Comparison of ENCODE assay signal across 10 cellular contexts in the genomic region with DNA sequence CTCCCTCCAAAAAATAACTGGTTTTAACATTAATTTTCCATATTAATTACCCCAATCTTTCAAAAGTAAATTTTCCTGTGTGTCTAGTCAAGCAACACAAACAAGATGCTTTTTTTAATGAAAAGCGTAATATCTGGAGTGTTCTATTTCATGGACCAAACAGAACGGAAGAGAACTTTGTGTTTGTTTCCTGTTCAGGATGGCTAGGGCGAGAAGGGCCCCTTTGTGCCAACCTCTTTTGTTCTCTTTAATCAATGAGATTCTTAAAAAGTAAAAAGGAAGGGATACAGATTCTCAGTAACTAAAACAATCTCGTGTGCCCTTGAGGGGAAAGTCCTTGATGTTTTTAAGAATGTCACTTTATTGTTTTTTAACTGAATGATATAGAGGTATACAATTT. TPM values are rescaled to one million over a fixed set of nuclear protein-coding genes. Genes with fewer than 3 reads are reported as not detected.
DNase-seq lines count a peak whose midpoint lies in the region; ATAC-seq, FAIRE-seq and TF ChIP-seq lines count a peak whose summit lies in the region.
"Had no signal": no experiment of that assay in that cellular context is flagged by ENCODE, and none has a peak within 500 bp of the region (broad histone marks: within the 10 kb centered on the region; RNA-seq: fewer than 3 reads in every experiment).

No MANE protein-coding gene starts in this region.

- H3K27ac ChIP-seq in Karpas-422 (ENCODE audit: low read length) (peak overlapping the region; percentile 96), ectodermal cell (ENCODE audit: insufficient read depth, low read depth, low read length, poor library complexity, severe bottlenecking) (peak overlapping the region; percentile 19), rectal smooth muscle tissue (ENCODE audit: low read depth, low read length) (peak overlapping the region; percentile 44)
- H3K27ac ChIP-seq: foreskin keratinocyte had no signal

- peak; percentile 57 for FAIRE-seq in GM18507 (lab: Jason Lieb, UNC)
- FAIRE-seq in H54 (lab: Jason Lieb, UNC), result no peak
- FAIRE-seq: TTC549 had no signal

- H3K9ac ChIP-seq in Karpas-422 (ENCODE audit: low read length), result peak overlapping the region; percentile 45
- H3K9ac ChIP-seq in rectal smooth muscle tissue (ENCODE audit: low read length), result no peak overlapping the region

- H3K36me3 ChIP-seq in Karpas-422 (ENCODE audit: insufficient read depth, low read length), result peaks cover 67% of the 10 kb centered on the region
- peaks cover 65% of the 10 kb centered on the region for H3K36me3 ChIP-seq in ectodermal cell (ENCODE audit: control insufficient read depth, insufficient read depth, low read length)
- H3K36me3 ChIP-seq in rectal smooth muscle tissue (ENCODE audit: control insufficient read depth, insufficient read depth, low read length), result peaks cover 34% of the 10 kb centered on the region

- peak overlapping the region; percentile 87 for H3K4me2 ChIP-seq in Karpas-422 (ENCODE audit: low read depth, low read length, poor library complexity, severe bottlenecking)

- no peak overlapping the region for H2AFZ ChIP-seq in Karpas-422 (ENCODE audit: low read length)

- H3K9me3 ChIP-seq in Karpas-422 (ENCODE audit: low read length) (no peaks in the 10 kb centered on the region), ectodermal cell (ENCODE audit: control insufficient read depth, low read length) (no peaks in the 10 kb centered on the region)

- WGBS in ectodermal cell, 2 experiments, result 92 to 98% methylated on average over 3 to 4 of the region's 4 CpGs

- peaks cover 71% of the 10 kb centered on the region for H3K4me1 ChIP-seq in Karpas-422 (ENCODE audit: low read length)
- H3K4me1 ChIP-seq in ectodermal cell (ENCODE audit: control insufficient read depth, insufficient read depth, low read length), result no peaks in the 10 kb centered on the region
- peaks cover 23% of the 10 kb centered on the region for H3K4me1 ChIP-seq in rectal smooth muscle tissue (ENCODE audit: control insufficient read depth, insufficient read depth, low read length)

- H3K9me2 ChIP-seq in Karpas-422 (replicated peaks; ENCODE audit: insufficient read depth, low read length), result no peaks in the 10 kb centered on the region

- TF ChIP-seq POLR2A in H54 (IDR thresholded peaks at IDR 0.05; ENCODE audit: low read depth, low read length), result no peak

- DNase-seq in GM18507 (ENCODE audit: extremely low spot score, insufficient read length, low read depth) (no peak), Karpas-422 (no peak), H54 (ENCODE audit: insufficient read length, low spot score) (no peak), SK-N-DZ (ENCODE audit: low spot score) (no peak)

- H3K4me3 ChIP-seq in Karpas-422 (ENCODE audit: low read length) (peak overlapping the region; percentile 54), ectodermal cell (ENCODE audit: insufficient read depth, low read depth, low read length) (no peak overlapping the region), rectal smooth muscle tissue (ENCODE audit: low read length) (no peak overlapping the region)

- ATAC-seq in GM21447 (IDR thresholded peaks at IDR 0.05; ENCODE audit: unreplicated experiment) (no peak), HG02981 (IDR thresholded peaks at IDR 0.05; ENCODE audit: unreplicated experiment) (no peak)

- no peaks in the 10 kb centered on the region for H3K27me3 ChIP-seq in Karpas-422 (ENCODE audit: low read length)
- H3K27me3 ChIP-seq in ectodermal cell (ENCODE audit: control insufficient read depth, insufficient read depth, low read length, poor library complexity, severe bottlenecking), result no peaks in the 10 kb centered on the region
- no peaks in the 10 kb centered on the region for H3K27me3 ChIP-seq in rectal smooth muscle tissue (ENCODE audit: control insufficient read depth, insufficient read depth, low read length)
- H3K27me3 ChIP-seq: foreskin keratinocyte had no signal

- 0 out of 2 replicates have a peak, but pooled peaks cover 4% of the 10 kb centered on the region for H4K20me1 ChIP-seq in Karpas-422 (ENCODE audit: insufficient read depth, low read depth, low read length)

- peaks cover 2% of the 10 kb centered on the region; the same call in 1 of the 2 replicates for H3K79me2 ChIP-seq in Karpas-422 (ENCODE audit: low read length)

RNA-seq across cellular contexts. Expression of a gene that starts 55.7 kb away (rescaled TPM):
- 600 and 624 TPM in 2 replicates for total RNA-seq in Karpas-422 (2014; rRNA removed; shearing (Covaris generic); ENCODE audit: low replicate concordance)
- polyA plus RNA-seq in ectodermal cell (2013, experiment 1 of 4), result 1,487 TPM
- 1,411 TPM for polyA plus RNA-seq in ectodermal cell (2013, experiment 2 of 4)
- polyA plus RNA-seq in ectodermal cell (2013, experiment 3 of 4), result 1,350 TPM
- polyA plus RNA-seq in ectodermal cell (2013, experiment 4 of 4), result 1,464 TPM
- 1,569 and 1,648 TPM in 2 replicates for polyA plus RNA-seq in SK-N-DZ (2014; cell fraction: cytosol; rRNA removed)
- polyA plus RNA-seq in SK-N-DZ (2014; cell fraction: nucleus; rRNA removed), result 749 and 1,124 TPM in 2 replicates

RNA-seq across cellular contexts. Expression of a gene that starts 57.5 kb away (rescaled TPM):
- 4.0 and 6.3 TPM in 2 replicates for total RNA-seq in Karpas-422 (2014; rRNA removed; shearing (Covaris generic); ENCODE audit: low replicate concordance)
- polyA plus RNA-seq in ectodermal cell (2013, experiment 1 of 4), result 6.8 TPM
- 10.7 TPM for polyA plus RNA-seq in ectodermal cell (2013, experiment 2 of 4)
- polyA plus RNA-seq in ectodermal cell (2013, experiment 3 of 4), result 6.1 TPM
- 7.3 TPM for polyA plus RNA-seq in ectodermal cell (2013, experiment 4 of 4)
- polyA plus RNA-seq in SK-N-DZ (2014; cell fraction: cytosol; rRNA removed), result 1.9 and 3.7 TPM in 2 replicates
- 5.2 and 5.4 TPM in 2 replicates for polyA plus RNA-seq in SK-N-DZ (2014; cell fraction: nucleus; rRNA removed)

Comparison
In these comparisons a context has a peak if more than half of its experiments do, and no peak if none do; other contexts are left out.
1. H3K27ac ChIP-seq: peak in every context shown above with its lines; median percentile 96 in Karpas-422; 44 in rectal smooth muscle tissue; 19 in ectodermal cell.